In the genomic region with DNA sequence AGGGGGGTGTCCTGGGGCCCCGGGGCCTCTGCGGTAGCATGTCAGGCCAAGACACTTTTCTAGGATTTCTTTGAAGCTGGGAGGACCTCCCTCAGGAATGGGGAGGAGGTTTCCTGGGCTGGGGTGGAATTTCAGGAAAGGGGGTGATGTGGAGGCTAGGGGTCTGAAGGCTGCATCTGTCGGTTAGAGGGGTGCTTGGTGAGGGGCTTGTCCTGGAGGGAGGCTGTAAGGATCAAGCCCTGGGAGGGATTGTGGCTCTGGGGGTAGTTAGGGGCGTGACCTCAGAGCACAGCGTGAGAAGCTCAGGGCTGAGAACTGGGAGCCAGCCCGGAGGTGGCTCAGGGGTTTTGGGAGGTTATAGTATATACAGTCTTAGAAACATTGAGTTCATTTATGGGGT, we compare ENCODE assay signal across 9 cellular contexts. TPM values are rescaled to one million over a fixed set of nuclear protein-coding genes. Genes with fewer than 3 reads are reported as not detected.
DNase-seq lines count a peak whose midpoint lies in the region; ATAC-seq and TF ChIP-seq lines count a peak whose summit lies in the region.
"Had no signal": no experiment of that assay in that cellular context is flagged by ENCODE, and none has a peak within 500 bp of the region (broad histone marks: within the 10 kb centered on the region; RNA-seq: fewer than 3 reads in every experiment).

No MANE protein-coding gene starts in this region.

- H3K36me3 Mint-ChIP-seq in CD14-positive monocyte (peaks cover 0 to 3% of the 10 kb centered on the region in 2 donors), endothelial cell (ENCODE audit: low read depth, unreplicated experiment) (peaks cover 7% of the 10 kb centered on the region)

- BruUV-seq in Panc1 (replicated peaks; lab: Mats Ljungman, UMichigan) = no TSS peak

- H2BK5ac ChIP-seq in neuronal stem cell (ENCODE audit: low read length) = peak overlapping the region; percentile 53

- H3K9ac ChIP-seq in neuronal stem cell (ENCODE audit: low read depth, low read length, poor library complexity) = peak overlapping the region; percentile 50

- no peak overlapping the region for H3K23ac ChIP-seq in neuronal stem cell (ENCODE audit: low read depth, low read length, poor library complexity)

- H3K9me3 Mint-ChIP-seq in CD14-positive monocyte (peaks cover 0 to 3% (median 0%) of the 10 kb centered on the region in 7 donors), endothelial cell (ENCODE audit: unreplicated experiment) (no peaks in the 10 kb centered on the region)

- H3K4me3 ChIP-seq in Panc1 (ENCODE audit: low read depth in 2 of 2, low read length in 2 of 2) (peak overlapping the region; percentile 48 to 80), neuronal stem cell (ENCODE audit: low read length in 2 of 2) (peak overlapping the region in 1 of 2 donors; percentile 59)

- H3K27ac ChIP-seq in Panc1 (ENCODE audit: low read length) (peak overlapping the region; percentile 93), neuronal stem cell (replicated peaks; ENCODE audit: low read length) (peak overlapping the region; percentile 46)

- no peak overlapping the region for H3K4ac ChIP-seq in neuronal stem cell (ENCODE audit: low read length)

- intact Hi-C loops in CD14-positive monocyte (cut with micrococcal nuclease) = loop anchor here in 1 of 2 donors (2.0 kb wide), 1 partner anchor 46 kb away; no protein-coding TSS in a partner anchor
- intact Hi-C loops in Panc1 (cut with micrococcal nuclease; ENCODE audit: unreplicated experiment) = no loop called here

- H3K36me3 ChIP-seq in Panc1 (ENCODE audit: control insufficient read depth, insufficient read depth, low read length) (peaks cover 4% of the 10 kb centered on the region; the same call in 1 of the 2 replicates), neuronal stem cell (replicated peaks in 1 of 2; ENCODE audit: control insufficient read depth in 2 of 2, insufficient read depth in 2 of 2, low read length in 2 of 2) (no peaks in the 10 kb centered on the region)

- CTCF ChIA-PET in Panc1 (lab: Charles Lee) = no interaction called here

- H4K8ac ChIP-seq in neuronal stem cell (ENCODE audit: low read depth, low read length) = no peak overlapping the region

- H2BK120ac ChIP-seq in neuronal stem cell (ENCODE audit: low read depth, low read length) = peak overlapping the region; percentile 18

- H3K4me3 Mint-ChIP-seq in CD14-positive monocyte = peak overlapping the region; percentile 71 to 89
- peak overlapping the region; percentile 87 for H3K4me3 Mint-ChIP-seq in endothelial cell (ENCODE audit: unreplicated experiment)

- H3K27me3 Mint-ChIP-seq in CD14-positive monocyte (ENCODE audit: low read depth in 3 of 3) (peaks cover 7 to 19% (median 16%) of the 10 kb centered on the region in 3 donors), endothelial cell (ENCODE audit: unreplicated experiment) (peaks cover 44% of the 10 kb centered on the region)

- POLR2A ChIA-PET in Panc1 (lab: Charles Lee) = no interaction called here

- H3K4me1 Mint-ChIP-seq in CD14-positive monocyte (peaks cover 43% of the 10 kb centered on the region), endothelial cell (ENCODE audit: unreplicated experiment) (peaks cover 56% of the 10 kb centered on the region)

- ATAC-seq in Panc1 (no peak), GM18873 (IDR thresholded peaks at IDR 0.05; ENCODE audit: low FRiP score, unreplicated experiment) (no peak), GM18868 (IDR thresholded peaks at IDR 0.05; ENCODE audit: unreplicated experiment) (no peak), HG03095 (IDR thresholded peaks at IDR 0.05; ENCODE audit: unreplicated experiment) (no peak)

- peak overlapping the region in 6 of 7 donors; percentile 12 to 84 (median 66) for H3K27ac Mint-ChIP-seq in CD14-positive monocyte
- H3K27ac Mint-ChIP-seq in endothelial cell (ENCODE audit: unreplicated experiment) = peak overlapping the region; percentile 53

- no peak overlapping the region for H4K91ac ChIP-seq in neuronal stem cell (ENCODE audit: low read depth, low read length, poor library complexity)

- H3K27me3 ChIP-seq in Panc1 (ENCODE audit: control insufficient read depth, insufficient read depth, low read length) (no peaks in the 10 kb centered on the region), neuronal stem cell (ENCODE audit: control insufficient read depth in 3 of 3, insufficient read depth in 3 of 3, low read depth in 1 of 3, low read length in 3 of 3) (no peaks in the 10 kb centered on the region)

- DNase-seq in CD14-positive monocyte (ENCODE audit: low spot score) (no peak), Panc1 (ENCODE audit: low read depth, low spot score) (no peak), endothelial cell (ENCODE audit: low spot score) (no peak), neuronal stem cell (ENCODE audit: low spot score) (no peak), KG1 (lab: John Stamatoyannopoulos, UW) (no peak)
- DNase-seq: SHP77 had no signal

- peak overlapping the region; percentile 91 for H3K18ac ChIP-seq in neuronal stem cell (ENCODE audit: low read length)

- H3K9me3 ChIP-seq in Panc1 (ENCODE audit: control insufficient read depth, insufficient read depth, low read depth, low read length) (no peaks in the 10 kb centered on the region), neuronal stem cell (replicated peaks in 1 of 2; ENCODE audit: control insufficient read depth in 2 of 2, insufficient read depth in 1 of 2, low read depth in 1 of 2, low read length in 2 of 2) (no peaks in the 10 kb centered on the region)

- H3K4me1 ChIP-seq in Panc1 (ENCODE audit: control insufficient read depth, insufficient read depth, low read length) = peaks cover 11% of the 10 kb centered on the region
- peaks cover 23 to 40% of the 10 kb centered on the region in 2 donors for H3K4me1 ChIP-seq in neuronal stem cell (ENCODE audit: control insufficient read depth in 2 of 2, insufficient read depth in 1 of 2, low read depth in 1 of 2, low read length in 2 of 2)

- peak overlapping the region; percentile 37 for H3K4me2 ChIP-seq in neuronal stem cell (ENCODE audit: insufficient read depth, low read length, poor library complexity, severe bottlenecking)

- H2AK5ac ChIP-seq in neuronal stem cell (ENCODE audit: low read depth, low read length) = peak overlapping the region; percentile 63

- peak overlapping the region; percentile 45 for H2AFZ ChIP-seq in neuronal stem cell (ENCODE audit: low read length)

- in situ Hi-C loops in Panc1 (cut with HindIII; ENCODE audit: low pct_unique_long_range_greater_than_20kb, low sequenced_read_pairs) = no loop called here

- no CpG with 5 or more reads among the region's 6 CpGs for WGBS in neuronal stem cell (ENCODE audit: extremely low coverage in 2 of 2, insufficient read length in 2 of 2, insufficient replicate concordance in 1 of 2), 2 donors

- H2BK12ac ChIP-seq in neuronal stem cell (ENCODE audit: low read length) = no peak overlapping the region

- TF ChIP-seq CTCF in CD14-positive monocyte (IDR thresholded peaks at IDR 0.05) = no peak
- TF ChIP-seq CTCF in Panc1 (IDR thresholded peaks at IDR 0.05) = no peak
- no peak for TF ChIP-seq CTCF in endothelial cell (IDR thresholded peaks at IDR 0.05; ENCODE audit: unreplicated experiment)

- no peak overlapping the region for H3K14ac ChIP-seq in neuronal stem cell (ENCODE audit: low read length)

- H3K79me1 ChIP-seq in neuronal stem cell (ENCODE audit: low read depth, low read length) = no peaks in the 10 kb centered on the region

- peak overlapping the region; percentile 94 for H2BK15ac ChIP-seq in neuronal stem cell (ENCODE audit: low read length)

RNA-seq across cellular contexts. Expression of a gene that starts 1.6 kb away (rescaled TPM):
- polyA plus RNA-seq in CD14-positive monocyte = 10 to 100 TPM; 80.0 to 91.7 TPM
- total RNA-seq in Panc1 (2021; ENCODE audit: unreplicated experiment) = 64.4 TPM
- polyA plus RNA-seq in Panc1 (2012; ENCODE audit: insufficient read length) = 170 TPM
- total RNA-seq in endothelial cell (ENCODE audit: unreplicated experiment) = 23.9 TPM
- polyA plus RNA-seq in neuronal stem cell (2013, experiment 1 of 2) = 24.4 TPM
- 23.5 TPM for polyA plus RNA-seq in neuronal stem cell (2013, experiment 2 of 2)

RNA-seq across cellular contexts. Expression of a gene that starts 3.6 kb away (rescaled TPM):
- under 1 TPM; 0.39 to 0.68 TPM for polyA plus RNA-seq in CD14-positive monocyte
- 77.4 TPM for total RNA-seq in Panc1 (2021; ENCODE audit: unreplicated experiment)
- 62.1 TPM for polyA plus RNA-seq in Panc1 (2012; ENCODE audit: insufficient read length)
- total RNA-seq in endothelial cell (ENCODE audit: unreplicated experiment) = 90.3 TPM
- 46.4 TPM for polyA plus RNA-seq in neuronal stem cell (2013, experiment 1 of 2)
- polyA plus RNA-seq in neuronal stem cell (2013, experiment 2 of 2) = 48.0 TPM

RNA-seq across cellular contexts. Expression of a gene that starts 27.3 kb away (rescaled TPM):
- 10 to 100 TPM; 29.8 to 41.1 TPM for polyA plus RNA-seq in CD14-positive monocyte
- total RNA-seq in Panc1 (2021; ENCODE audit: unreplicated experiment) (109 TPM), endothelial cell (ENCODE audit: unreplicated experiment) (76.1 TPM)
- polyA plus RNA-seq in Panc1 (2012; ENCODE audit: insufficient read length) = 176 TPM
- 68.3 TPM for polyA plus RNA-seq in neuronal stem cell (2013, experiment 1 of 2)
- polyA plus RNA-seq in neuronal stem cell (2013, experiment 2 of 2) = 66.0 TPM

RNA-seq across cellular contexts. Expression of a gene that starts 27.4 kb away (rescaled TPM):
- 10 to 100 TPM in 1 of 2 donors, 1 to 10 TPM in 1; 5.7 to 10.3 TPM for polyA plus RNA-seq in CD14-positive monocyte
- total RNA-seq in Panc1 (2021; ENCODE audit: unreplicated experiment) (69.6 TPM), endothelial cell (ENCODE audit: unreplicated experiment) (50.1 TPM)
- polyA plus RNA-seq in Panc1 (2012; ENCODE audit: insufficient read length) = 59.0 TPM
- polyA plus RNA-seq in neuronal stem cell (2013, experiment 1 of 2) = 124 TPM
- 114 TPM for polyA plus RNA-seq in neuronal stem cell (2013, experiment 2 of 2)

RNA-seq across cellular contexts. Expression of a gene that starts 38.7 kb away (rescaled TPM):
- polyA plus RNA-seq in CD14-positive monocyte = 10 to 100 TPM; 60.1 to 74.3 TPM
- total RNA-seq in Panc1 (2021; ENCODE audit: unreplicated experiment) (219 TPM), endothelial cell (ENCODE audit: unreplicated experiment) (175 TPM)
- 317 TPM for polyA plus RNA-seq in Panc1 (2012; ENCODE audit: insufficient read length)
- 433 TPM for polyA plus RNA-seq in neuronal stem cell (2013, experiment 1 of 2)
- 420 TPM for polyA plus RNA-seq in neuronal stem cell (2013, experiment 2 of 2)
